In the genomic region with DNA sequence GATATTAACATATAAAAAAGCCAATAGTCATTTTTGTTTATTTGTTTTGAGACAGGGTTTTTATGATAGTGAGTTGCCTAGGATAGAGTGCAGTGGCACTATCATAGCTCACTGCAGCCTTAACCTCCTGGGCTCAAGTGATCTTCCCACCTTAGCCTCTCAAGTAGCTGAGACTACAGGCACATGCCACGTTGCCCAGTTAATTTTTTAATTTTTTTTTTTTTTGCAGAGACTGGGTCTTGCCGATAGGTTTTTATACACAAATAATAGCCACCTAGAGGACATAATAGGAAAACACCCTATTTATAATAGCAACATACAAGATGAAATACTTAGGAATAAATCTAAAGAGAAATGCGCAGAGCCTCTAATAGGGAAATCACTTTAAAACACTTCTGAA, we compare ENCODE assay signal across 8 cellular contexts. TPM values are rescaled to one million over a fixed set of nuclear protein-coding genes. Genes with fewer than 3 reads are reported as not detected.
DNase-seq lines count a peak whose midpoint lies in the region; ATAC-seq, FAIRE-seq and TF ChIP-seq lines count a peak whose summit lies in the region.

No MANE protein-coding gene starts in this region.

- no peak overlapping the region for H2AFZ ChIP-seq in GM12878 (ENCODE audit: control insufficient read depth, low read depth, low read length)
- no peak overlapping the region for H2AFZ ChIP-seq in HepG2 (ENCODE audit: low read length)

- no peak overlapping the region for H3K9ac ChIP-seq in GM12878 (ENCODE audit: control insufficient read depth, insufficient read depth, low read length)
- H3K9ac ChIP-seq in HepG2 (ENCODE audit: insufficient read depth, low read depth, low read length) = no peak overlapping the region

- FAIRE-seq in GM12878 (lab: Jason Lieb, UNC) (no peak), HepG2 (lab: Jason Lieb, UNC) (no peak)

- TF ChIP-seq POLR2A in GM12878 (IDR thresholded peaks at IDR 0.05; ENCODE audit: low read depth, low read length) = no peak
- TF ChIP-seq POLR2A in HepG2 (IDR thresholded peaks at IDR 0.05; ENCODE audit: insufficient read depth in 1 of 2, low read depth in 2 of 2, low read length in 2 of 2) = no peak

- DNase-seq in AG20443 (ENCODE audit: low spot score) = peak; percentile 30
- DNase-seq in HEK293T (ENCODE audit: extremely low spot score) = no peak
- DNase-seq in GM12878 (ENCODE audit: low read depth, low spot score) = no peak
- DNase-seq in HepG2 (ENCODE audit: low spot score) = no peak
- no peak for DNase-seq in KG1 (lab: John Stamatoyannopoulos, UW)
- DNase-seq in NK-92 treated with Interleukin-12 subunit alpha and Interleukin-12 subunit beta, amount 100 ng/mL, for 24 hours (lab: John Stamatoyannopoulos, UW) = no peak
- no peak for DNase-seq in GOT3 (lab: John Stamatoyannopoulos, UW)

- CTCF ChIA-PET in HEK293T (lab: Yijun Ruan, JAX) (interaction anchor here (0.7 kb wide), 1 partner anchor 10 kb away, joined by 4 read pairs; no protein-coding TSS in a partner anchor), GM12878 (lab: Yijun Ruan, JAX) (interaction anchor here (0.6 to 1.2 kb wide), 7 partner anchors 13 to 795 kb away, joined by 3 to 4 read pairs (median 3); a partner anchor contains a TSS), HepG2 (lab: Yijun Ruan, JAX; ENCODE audit: low intra/inter-chr PET ratio, low total read pairs) (interaction anchor here (1.1 kb wide), 1 partner anchor 13 kb away, joined by 3 read pairs; a partner anchor contains a TSS)

- POLR2A ChIA-PET in HEK293T (lab: Yijun Ruan, JAX) = interaction anchor here (1.1 kb wide), 1 partner anchor 14 kb away, joined by 5 read pairs; a partner anchor contains a TSS
- POLR2A ChIA-PET in GM12878 (lab: Charles Lee) = interaction anchor here (0.6 to 0.7 kb wide), 2 partner anchors 29 to 362 kb away, joined by 3 read pairs; no protein-coding TSS in a partner anchor
- POLR2A ChIA-PET in HepG2 (lab: Yijun Ruan, JAX) = interaction anchor here (1.6 kb wide), 1 partner anchor 13 kb away, joined by 6 read pairs; a partner anchor contains a TSS

- H3K9me3 ChIP-seq in GM12878 (replicated peaks; ENCODE audit: control insufficient read depth, insufficient read depth, low read length) (no peaks in the 10 kb centered on the region), HepG2 (ENCODE audit: low read length) (no peaks in the 10 kb centered on the region)

- no peak for TF ChIP-seq RAD21 in GM12878 (IDR thresholded peaks at IDR 0.05; ENCODE audit: insufficient read depth, low read depth, low read length)
- TF ChIP-seq RAD21 in HepG2 (CRISPR knock-in tag; IDR thresholded peaks at IDR 0.05) = no peak

- SMC1A ChIA-PET in GM12878 (lab: Charles Lee; ENCODE audit: uncharacterized antibody, unreplicated experiment) = interaction anchor here (0.6 to 1.1 kb wide), 5 partner anchors 14 to 260 kb away, joined by 3 to 4 read pairs (median 3); a partner anchor contains a TSS

- ATAC-seq in GM12878 = no peak
- no peak for ATAC-seq in HepG2
- no peak for ATAC-seq in GM21825 (IDR thresholded peaks at IDR 0.05; ENCODE audit: unreplicated experiment)

- peak in 1 of 3 experiments; percentile 21; a peak in 1 of 6 replicates for TF ChIP-seq CTCF in GM12878 (IDR thresholded peaks at IDR 0.05 in 2 of 3, conservative IDR thresholded peaks at IDR 0.05 in 1 of 3; ENCODE audit: control insufficient read depth in 2 of 3, extremely low read depth in 1 of 3, insufficient read depth in 1 of 3, low read depth in 3 of 3, low read length in 3 of 3)
- no peak for TF ChIP-seq CTCF in HepG2 (CRISPR knock-in tag; IDR thresholded peaks at IDR 0.05)

- H3K27ac ChIP-seq in GM12878 (ENCODE audit: control insufficient read depth, insufficient read depth) = no peak overlapping the region
- H3K27ac ChIP-seq in HepG2 (ENCODE audit: extremely low read length, insufficient read depth, low read length) = no peak overlapping the region

- BruUV-seq in GM12878 (replicated peaks; lab: Mats Ljungman, UMichigan) (TSS peak; percentile 8), HepG2 (replicated peaks; lab: Mats Ljungman, UMichigan) (no TSS peak)

- H3K4me2 ChIP-seq in GM12878 (ENCODE audit: control insufficient read depth, insufficient read depth) = no peak overlapping the region
- H3K4me2 ChIP-seq in HepG2 (ENCODE audit: low read depth, low read length) = no peak overlapping the region

- in situ Hi-C loops in GM12878 (cut with MboI) = no loop called here
- in situ Hi-C loops in HepG2 (cut with HindIII; ENCODE audit: extremely low pct_ligation_motif_present, low pct_unique_long_range_greater_than_20kb) = no loop called here

- no peaks in the 10 kb centered on the region for H3K27me3 ChIP-seq in GM12878 (replicated peaks in 1 of 2; ENCODE audit: control insufficient read depth in 2 of 2, insufficient read depth in 2 of 2, low read length in 1 of 2)
- no peaks in the 10 kb centered on the region for H3K27me3 ChIP-seq in HepG2 (ENCODE audit: control insufficient read depth in 1 of 2, insufficient read depth in 2 of 2, low read length in 2 of 2)

- peaks cover 4 to 19% of the 10 kb centered on the region in 2 experiments for H3K36me3 ChIP-seq in GM12878 (ENCODE audit: control insufficient read depth in 2 of 2, insufficient read depth in 2 of 2, low read length in 1 of 2)
- peaks cover 16 to 53% of the 10 kb centered on the region in 2 experiments for H3K36me3 ChIP-seq in HepG2 (replicated peaks in 1 of 2; ENCODE audit: control insufficient read depth in 1 of 2, insufficient read depth in 2 of 2, low read length in 2 of 2)

- RAD21 ChIA-PET in GM12878 (lab: Charles Lee; ENCODE audit: unreplicated experiment) = no interaction called here

- H3K4me1 ChIP-seq in GM12878 (ENCODE audit: control insufficient read depth, insufficient read depth, low read length) (peaks cover 7% of the 10 kb centered on the region; the same call in 1 of the 2 replicates), HepG2 (ENCODE audit: insufficient read depth, low read length) (no peaks in the 10 kb centered on the region)

- TF ChIP-seq EP300 in GM12878 (IDR thresholded peaks at IDR 0.05; ENCODE audit: borderline replicate concordance in 1 of 2, control insufficient read depth in 1 of 2, low read depth in 2 of 2, low read length in 2 of 2) (no peak), HepG2 (IDR thresholded peaks at IDR 0.05; ENCODE audit: low read depth in 2 of 2, low read length in 2 of 2) (no peak), HepG2 (CRISPR knock-in tag; IDR thresholded peaks at IDR 0.05; ENCODE audit: borderline replicate concordance) (no peak)

- 44% methylated on average over 3 of the region's 3 CpGs for WGBS in GM12878 (ENCODE audit: insufficient coverage, insufficient replicate concordance, low lambda C conversion rate, missing lambda C conversion rate)
- 89% methylated on average over 3 of the region's 3 CpGs for WGBS in HepG2 (ENCODE audit: low lambda C conversion rate)

- intact Hi-C loops in GM12878 (cut with micrococcal nuclease; ENCODE audit: unreplicated experiment) = no loop called here
- intact Hi-C loops in HepG2 (cut with micrococcal nuclease; ENCODE audit: unreplicated experiment) = no loop called here

- H4K20me1 ChIP-seq in GM12878 (ENCODE audit: control insufficient read depth, insufficient read depth) = no peaks in the 10 kb centered on the region
- H4K20me1 ChIP-seq in HepG2 (ENCODE audit: insufficient read depth, low read length) = peaks cover 6% of the 10 kb centered on the region

- H3K79me2 ChIP-seq in GM12878 (ENCODE audit: control insufficient read depth, insufficient read depth, low read length) (peaks cover 38% of the 10 kb centered on the region), HepG2 (ENCODE audit: insufficient read depth, low read length) (peaks cover 43% of the 10 kb centered on the region)

- no peak overlapping the region for H3K4me3 ChIP-seq in GM12878
- no peak overlapping the region for H3K4me3 ChIP-seq in HepG2 (replicated peaks in 1 of 3; ENCODE audit: insufficient read depth in 1 of 3, low read depth in 2 of 3, low read length in 3 of 3)

RNA-seq across cellular contexts. Expression of a gene that starts 13.3 kb away (rescaled TPM):
- 78.4 and 80.3 TPM in 2 replicates for total RNA-seq in GM12878 (2013; cell fraction: nucleolus; rRNA removed)
- total RNA-seq in GM12878 (2014; rRNA removed) = 45.4 and 47.6 TPM in 2 replicates
- total RNA-seq in GM12878 (2014; rRNA removed; fragmentation: Illumina TruSeq; extraction: Trizol) = 87.9 and 95.5 TPM in 2 replicates
- total RNA-seq in GM12878 (2021) = 96.2 and 101 TPM in 2 replicates
- polyA plus RNA-seq in GM12878 (2011; ENCODE audit: low read depth) = 25.9 TPM
- 91.0 and 119 TPM in 2 replicates for polyA plus RNA-seq in GM12878 (2011; rRNA removed)
- polyA plus RNA-seq in GM12878 (2011; cell fraction: cytosol; rRNA removed) = 33.0 and 43.7 TPM in 2 replicates
- 26.8 and 35.9 TPM in 2 replicates for polyA plus RNA-seq in GM12878 (2011; cell fraction: nucleus; rRNA removed)
- 48.4 and 60.8 TPM in 2 replicates for polyA plus RNA-seq in GM12878 (2012)
- 126 and 162 TPM in 2 replicates for polyA plus RNA-seq in GM12878 (2014; fragmentation: Illumina TruSeq; extraction: Trizol)
- polyA plus RNA-seq in GM12878 (2014; fragmentation: Nextera tagmentation; extraction: Ambion mirVana) = 10 to 100 TPM; 34.7 to 36.3 TPM
- polyA plus RNA-seq in GM12878 (2014; rRNA removed) = 56.2 and 75.7 TPM in 2 replicates
- polyA plus RNA-seq in GM12878 (2016; fragmentation: Nextera tagmentation; extraction: Ambion mirVana) = 10 to 100 TPM; 48.6 to 52.5 TPM
- polyA minus RNA-seq in GM12878 (2011; rRNA and poly(A)+ RNA removed) = 62.9 and 70.1 TPM in 2 replicates
- polyA minus RNA-seq in GM12878 (2011; cell fraction: cytosol; rRNA and poly(A)+ RNA removed) = 17.2 and 17.3 TPM in 2 replicates
- polyA minus RNA-seq in GM12878 (2011; cell fraction: nucleus; rRNA and poly(A)+ RNA removed) = 11.6 and 20.5 TPM in 2 replicates
- 69.2 and 105 TPM in 2 replicates for total RNA-seq in HepG2 (2016; rRNA removed; fragmentation: Illumina TruSeq; extraction: Trizol)
- total RNA-seq in HepG2 (2016; cell fraction: cytosol; rRNA removed; fragmentation: Illumina TruSeq; extraction: Trizol; ENCODE audit: low read depth) = 16.1 and 18.9 TPM in 2 replicates
- total RNA-seq in HepG2 (2016; cell fraction: insoluble cytoplasmic fraction; rRNA removed; fragmentation: Illumina TruSeq; extraction: Trizol) = 77.9 and 106 TPM in 2 replicates
- total RNA-seq in HepG2 (2016; cell fraction: membrane; rRNA removed; fragmentation: Illumina TruSeq; extraction: Trizol) = 41.7 and 51.2 TPM in 2 replicates
- total RNA-seq in HepG2 (2016; cell fraction: nucleus; rRNA removed; fragmentation: Illumina TruSeq; extraction: Trizol) = 48.7 and 56.0 TPM in 2 replicates
- polyA plus RNA-seq in HepG2 (2011; rRNA removed) = 45.2 and 51.7 TPM in 2 replicates
- 23.3 and 41.0 TPM in 2 replicates for polyA plus RNA-seq in HepG2 (2011; cell fraction: cytosol; rRNA removed)
- polyA plus RNA-seq in HepG2 (2011; cell fraction: nucleus; rRNA removed) = 16.0 and 23.8 TPM in 2 replicates
- 72.7 and 92.6 TPM in 2 replicates for polyA plus RNA-seq in HepG2 (2012)
- 19.2 and 23.1 TPM in 2 replicates for polyA plus RNA-seq in HepG2 (2016; cell fraction: cytosol; fragmentation: Illumina TruSeq; extraction: Trizol; ENCODE audit: low read depth)
- polyA plus RNA-seq in HepG2 (2016; cell fraction: insoluble cytoplasmic fraction; fragmentation: Illumina TruSeq; extraction: Trizol; ENCODE audit: low read depth) = 189 and 199 TPM in 2 replicates
- polyA plus RNA-seq in HepG2 (2016; cell fraction: membrane; fragmentation: Illumina TruSeq; extraction: Trizol; ENCODE audit: low read depth) = 38.7 and 43.5 TPM in 2 replicates
- 92.1 and 94.0 TPM in 2 replicates for polyA plus RNA-seq in HepG2 (2016; cell fraction: nucleus; fragmentation: Illumina TruSeq; extraction: Trizol; ENCODE audit: insufficient read depth, low read depth)
- 39.8 and 76.3 TPM in 2 replicates for polyA minus RNA-seq in HepG2 (2011; rRNA and poly(A)+ RNA removed; ENCODE audit: low replicate concordance)
- polyA minus RNA-seq in HepG2 (2011; cell fraction: cytosol; rRNA and poly(A)+ RNA removed) = 33.9 and 34.6 TPM in 2 replicates
- 44.8 and 55.7 TPM in 2 replicates for polyA minus RNA-seq in HepG2 (2011; cell fraction: nucleus; rRNA and poly(A)+ RNA removed)
